Comparison of ENCODE assay signal across 15 cellular contexts in genomic region chr1:44894591-44894990, GRCh38. TPM values are rescaled to one million over a fixed set of nuclear protein-coding genes. Genes with fewer than 3 reads are reported as not detected.
DNase-seq lines count a peak whose midpoint lies in the region; FAIRE-seq and TF ChIP-seq lines count a peak whose summit lies in the region.
"Had no signal": no experiment of that assay in that cellular context is flagged by ENCODE, and none has a peak within 500 bp of the region (broad histone marks: within the 10 kb centered on the region; RNA-seq: fewer than 3 reads in every experiment).

No MANE protein-coding gene starts in this region.

- no peaks in the 10 kb centered on the region for H3K36me3 ChIP-seq in bronchial epithelial cell (ENCODE audit: control insufficient read depth, insufficient read depth, low read length)

- no peak for FAIRE-seq in bronchial epithelial cell (lab: Jason Lieb, UNC)
- no peak for FAIRE-seq in RCC 7860 (lab: Jason Lieb, UNC)

- H3K27me3 ChIP-seq in bronchial epithelial cell (ENCODE audit: control insufficient read depth, insufficient read depth, low read length): no peaks in the 10 kb centered on the region

- DNase-seq in AG09309 (ENCODE audit: low read depth): peak; percentile 48
- peak; percentile 82 for DNase-seq in HT1080 (ENCODE audit: low read depth)
- peak; percentile 72 for DNase-seq in bronchial epithelial cell (ENCODE audit: low read depth)
- DNase-seq in kidney glomerular epithelial cell (lab: John Stamatoyannopoulos, UW): peak; percentile 6
- DNase-seq in RCC 7860 (ENCODE audit: low spot score): no peak
- no peak for DNase-seq in NCI-H82 (lab: John Stamatoyannopoulos, UW)
- no peak for DNase-seq in activated T-cell treated with anti-CD3 and anti-CD28 coated beads for 4 hours
- no peak for DNase-seq in DMS153 treated with DMSO at 0.1 percent for 48 hours (lab: John Stamatoyannopoulos, UW; ENCODE audit: unreplicated experiment)
- DNase-seq: activated CD4-positive, alpha-beta T cell treated with anti-CD3 and anti-CD28 coated beads, Interleukin-2, amount 50 U/mL, for 4 hours; activated T-cell treated with anti-CD3 and anti-CD28 coated beads, Interleukin-2, amount 50 U/mL, for 4 hours; cerebellar nuclear complex; DMS 273 treated with DMSO at 0.1 percent for 48 hours; Kasumi-1; left colon; NCI-H446 treated with DMSO at 0.1 percent for 48 hours had no signal

- H3K4me3 ChIP-seq in AG09309 (ENCODE audit: control insufficient read depth, low read depth, low read length): no peak overlapping the region
- no peak overlapping the region for H3K4me3 ChIP-seq in bronchial epithelial cell (ENCODE audit: low read depth, low read length)

- TF ChIP-seq CTCF in AG09309 (IDR thresholded peaks at IDR 0.05; ENCODE audit: control insufficient read depth, insufficient read depth, low read depth, low read length, missing control alignments) (no peak), bronchial epithelial cell (IDR thresholded peaks at IDR 0.05; ENCODE audit: insufficient read depth, low read length, severe bottlenecking) (no peak)

RNA-seq across cellular contexts. Expression of gene PTCH2, which starts 51.5 kb away (rescaled TPM):
- not detected in 2 replicates for total RNA-seq in HT1080 (2014; rRNA removed; shearing (Covaris generic))
- polyA plus RNA-seq in HT1080 (2015; cell fraction: cytosol; rRNA removed): 0.01 TPM in 1 of 2 replicates, not detected in the other
- 0.05 TPM in 1 of 2 replicates, not detected in the other for polyA plus RNA-seq in HT1080 (2015; cell fraction: nucleus; rRNA removed)
- total RNA-seq in bronchial epithelial cell: under 0.01 TPM in 1 of 2 replicates, not detected in the other

Comparison
In these comparisons a context has a peak if more than half of its experiments do, and no peak if none do; other contexts are left out.
1. DNase-seq: peak in AG09309 (single experiment), HT1080 (single experiment), bronchial epithelial cell (single experiment) and kidney glomerular epithelial cell (single experiment); none in RCC 7860 (single experiment), NCI-H82 (single experiment), activated T-cell treated with anti-CD3 and anti-CD28 coated beads for 4 hours (single experiment) and DMS153 treated with DMSO at 0.1 percent for 48 hours (single experiment).